Comparison of ENCODE assay signal across 1 cellular context in the genomic region with DNA sequence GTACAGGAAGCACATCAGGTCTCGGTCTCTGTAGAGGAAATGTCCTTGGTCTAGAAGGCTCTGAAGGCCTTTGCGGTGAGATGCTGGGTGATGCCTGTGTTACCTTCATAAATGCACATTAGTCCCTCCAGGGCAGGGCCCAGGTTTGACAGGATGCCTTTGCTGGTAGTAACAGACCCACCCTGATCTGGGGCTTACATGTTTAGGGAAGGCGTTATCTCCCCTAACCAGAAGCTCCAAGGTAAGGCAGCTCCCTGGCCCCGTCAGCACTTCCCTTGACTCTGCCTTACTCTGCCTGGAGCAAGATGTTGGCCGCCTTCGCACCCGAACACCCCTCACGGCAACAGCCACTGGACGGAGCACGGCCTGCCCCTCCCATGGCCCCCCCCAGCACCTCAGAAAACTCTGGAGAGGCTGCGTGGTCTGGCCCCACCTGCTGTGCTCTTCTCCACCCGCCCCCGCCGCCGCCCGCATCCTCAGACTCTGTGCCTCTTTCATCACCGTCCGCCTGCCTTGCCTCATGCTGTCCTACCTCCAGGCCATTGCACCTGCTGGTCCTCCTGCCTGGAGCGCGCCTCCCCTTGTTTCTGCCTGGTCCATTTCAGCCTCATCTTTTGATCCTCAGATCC.
TF ChIP-seq lines count a peak whose summit lies in the region.

No MANE protein-coding gene starts in this region.

TF ChIP-seq in K562, 482 proteins besides CTCF, POLR2A, EP300 and RAD21 (continued from another document and continues in another):
- TF ChIP-seq ARID3A (IDR thresholded peaks at IDR 0.05; ENCODE audit: borderline replicate concordance, low read depth, low read length) (no peak), CBX1 (IDR thresholded peaks at IDR 0.05; ENCODE audit: low read depth) (no peak), FOXO4 (CRISPR knock-in tag; IDR thresholded peaks at IDR 0.05) (no peak), STAT5A (IDR thresholded peaks at IDR 0.05; ENCODE audit: borderline replicate concordance, low read length) (peak; percentile 59; the same call in 1 of the 2 replicates), ZNF347 (CRISPR knock-in tag; IDR thresholded peaks at IDR 0.05; ENCODE audit: low read depth) (no peak), TFAM (CRISPR knock-in tag; conservative IDR thresholded peaks at IDR 0.05) (no peak), ZFPM2 (CRISPR knock-in tag; IDR thresholded peaks at IDR 0.05) (no peak), THAP7 (CRISPR knock-in tag; IDR thresholded peaks at IDR 0.05) (no peak), TBL1XR1 (IDR thresholded peaks at IDR 0.05; ENCODE audit: low read length in 2 of 2) (0 out of 4 replicates have a peak, but pooled peaks of 1 of the 2 experiments have one; percentile 14), WHSC1 (IDR thresholded peaks at IDR 0.05; ENCODE audit: low read length) (no peak), GATAD2A (IDR thresholded peaks at IDR 0.05) (no peak), ZNF143 (CRISPR knock-in tag; IDR thresholded peaks at IDR 0.05) (peak; percentile 32; the same call in 1 of the 2 replicates), BRF2 (IDR thresholded peaks at IDR 0.05; ENCODE audit: borderline replicate concordance, insufficient read depth, insufficient read length) (no peak), ZNF75A (CRISPR knock-in tag; IDR thresholded peaks at IDR 0.05) (no peak), ZFP30 (CRISPR knock-in tag; IDR thresholded peaks at IDR 0.05; ENCODE audit: borderline replicate concordance) (no peak), HMG20A (CRISPR knock-in tag; conservative IDR thresholded peaks at IDR 0.05) (no peak), MAFG (tag; conservative IDR thresholded peaks at IDR 0.05) (no peak), HDAC6 (IDR thresholded peaks at IDR 0.05; ENCODE audit: low read depth, low read length) (no peak), MCM3 (IDR thresholded peaks at IDR 0.05) (no peak), TEAD1 (CRISPR knock-in tag; IDR thresholded peaks at IDR 0.05) (no peak), ZNF318 (IDR thresholded peaks at IDR 0.05; ENCODE audit: borderline replicate concordance in 1 of 2, low read depth in 1 of 2) (no peak)
- TF ChIP-seq, protein P1, sequence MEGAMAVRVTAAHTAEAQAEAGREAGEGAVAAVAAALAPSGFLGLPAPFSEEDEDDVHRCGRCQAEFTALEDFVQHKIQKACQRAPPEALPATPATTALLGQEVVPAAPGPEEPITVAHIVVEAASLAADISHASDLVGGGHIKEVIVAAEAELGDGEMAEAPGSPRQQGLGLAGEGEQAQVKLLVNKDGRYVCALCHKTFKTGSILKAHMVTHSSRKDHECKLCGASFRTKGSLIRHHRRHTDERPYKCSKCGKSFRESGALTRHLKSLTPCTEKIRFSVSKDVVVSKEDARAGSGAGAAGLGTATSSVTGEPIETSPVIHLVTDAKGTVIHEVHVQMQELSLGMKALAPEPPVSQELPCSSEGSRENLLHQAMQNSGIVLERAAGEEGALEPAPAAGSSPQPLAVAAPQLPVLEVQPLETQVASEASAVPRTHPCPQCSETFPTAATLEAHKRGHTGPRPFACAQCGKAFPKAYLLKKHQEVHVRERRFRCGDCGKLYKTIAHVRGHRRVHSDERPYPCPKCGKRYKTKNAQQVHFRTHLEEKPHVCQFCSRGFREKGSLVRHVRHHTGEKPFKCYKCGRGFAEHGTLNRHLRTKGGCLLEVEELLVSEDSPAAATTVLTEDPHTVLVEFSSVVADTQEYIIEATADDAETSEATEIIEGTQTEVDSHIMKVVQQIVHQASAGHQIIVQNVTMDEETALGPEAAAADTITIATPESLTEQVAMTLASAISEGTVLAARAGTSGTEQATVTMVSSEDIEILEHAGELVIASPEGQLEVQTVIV (CRISPR knock-in tag; IDR thresholded peaks at IDR 0.05; ENCODE audit: borderline replicate concordance): no peak
- TF ChIP-seq, protein P2, sequence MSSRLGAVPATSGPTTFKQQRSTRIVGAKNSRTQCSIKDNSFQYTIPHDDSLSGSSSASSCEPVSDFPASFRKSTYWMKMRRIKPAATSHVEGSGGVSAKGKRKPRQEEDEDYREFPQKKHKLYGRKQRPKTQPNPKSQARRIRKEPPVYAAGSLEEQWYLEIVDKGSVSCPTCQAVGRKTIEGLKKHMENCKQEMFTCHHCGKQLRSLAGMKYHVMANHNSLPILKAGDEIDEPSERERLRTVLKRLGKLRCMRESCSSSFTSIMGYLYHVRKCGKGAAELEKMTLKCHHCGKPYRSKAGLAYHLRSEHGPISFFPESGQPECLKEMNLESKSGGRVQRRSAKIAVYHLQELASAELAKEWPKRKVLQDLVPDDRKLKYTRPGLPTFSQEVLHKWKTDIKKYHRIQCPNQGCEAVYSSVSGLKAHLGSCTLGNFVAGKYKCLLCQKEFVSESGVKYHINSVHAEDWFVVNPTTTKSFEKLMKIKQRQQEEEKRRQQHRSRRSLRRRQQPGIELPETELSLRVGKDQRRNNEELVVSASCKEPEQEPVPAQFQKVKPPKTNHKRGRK (tag; IDR thresholded peaks at IDR 0.05): no peak
- TF ChIP-seq, protein P3, sequence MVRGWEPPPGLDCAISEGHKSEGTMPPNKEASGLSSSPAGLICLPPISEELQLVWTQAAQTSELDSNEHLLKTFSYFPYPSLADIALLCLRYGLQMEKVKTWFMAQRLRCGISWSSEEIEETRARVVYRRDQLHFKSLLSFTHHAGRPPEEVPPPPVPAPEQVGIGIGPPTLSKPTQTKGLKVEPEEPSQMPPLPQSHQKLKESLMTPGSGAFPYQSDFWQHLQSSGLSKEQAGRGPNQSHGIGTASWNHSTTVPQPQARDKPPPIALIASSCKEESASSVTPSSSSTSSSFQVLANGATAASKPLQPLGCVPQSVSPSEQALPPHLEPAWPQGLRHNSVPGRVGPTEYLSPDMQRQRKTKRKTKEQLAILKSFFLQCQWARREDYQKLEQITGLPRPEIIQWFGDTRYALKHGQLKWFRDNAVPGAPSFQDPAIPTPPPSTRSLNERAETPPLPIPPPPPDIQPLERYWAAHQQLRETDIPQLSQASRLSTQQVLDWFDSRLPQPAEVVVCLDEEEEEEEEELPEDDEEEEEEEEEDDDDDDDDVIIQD (CRISPR knock-in tag; IDR thresholded peaks at IDR 0.05): no peak
- TF ChIP-seq, protein P4, sequence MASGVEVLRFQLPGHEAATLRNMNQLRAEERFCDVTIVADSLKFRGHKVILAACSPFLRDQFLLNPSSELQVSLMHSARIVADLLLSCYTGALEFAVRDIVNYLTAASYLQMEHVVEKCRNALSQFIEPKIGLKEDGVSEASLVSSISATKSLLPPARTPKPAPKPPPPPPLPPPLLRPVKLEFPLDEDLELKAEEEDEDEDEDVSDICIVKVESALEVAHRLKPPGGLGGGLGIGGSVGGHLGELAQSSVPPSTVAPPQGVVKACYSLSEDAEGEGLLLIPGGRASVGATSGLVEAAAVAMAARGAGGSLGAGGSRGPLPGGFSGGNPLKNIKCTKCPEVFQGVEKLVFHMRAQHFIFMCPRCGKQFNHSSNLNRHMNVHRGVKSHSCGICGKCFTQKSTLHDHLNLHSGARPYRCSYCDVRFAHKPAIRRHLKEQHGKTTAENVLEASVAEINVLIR (CRISPR knock-in tag; IDR thresholded peaks at IDR 0.05): no peak
